In genomic region chr9:112486221-112487007, GRCh38 we compare ENCODE assay signal across 8 cellular contexts. TPM values are rescaled to one million over a fixed set of nuclear protein-coding genes. Genes with fewer than 3 reads are reported as not detected.
DNase-seq lines count a peak whose midpoint lies in the region; ATAC-seq and TF ChIP-seq lines count a peak whose summit lies in the region.

KIAA1958 (plus strand) TSS chr9:112486827; CDS start chr9:112574081, 87,254 bp downstream.

- peak within 1 kb of the TSS; percentile 82 for H3K27ac ChIP-seq in HUES6 (ENCODE audit: low read depth, low read length)

- H3K4me1 ChIP-seq in HUES6 (ENCODE audit: control insufficient read depth, insufficient read depth, low read length), result peaks cover 26% of the 10 kb centered on the region

- peaks cover 41% of the 10 kb centered on the region for H3K4me1 Mint-ChIP-seq in activated T-cell treated with anti-CD3 and anti-CD28 coated beads, Interleukin-2, amount 50 U/mL, for 72 hours (ENCODE audit: low read depth)
- peaks cover 19 to 20% of the 10 kb centered on the region in 2 donors for H3K4me1 Mint-ChIP-seq in natural killer cell

- H3K27ac Mint-ChIP-seq in activated T-cell treated with anti-CD3 and anti-CD28 coated beads, Interleukin-2, amount 50 U/mL, for 72 hours, result peak within 1 kb of the TSS; percentile 91
- H3K27ac Mint-ChIP-seq in natural killer cell, result peak within 1 kb of the TSS; percentile 86 to 91

- peak within 1 kb of the TSS; percentile 98 to 99 for H3K4me3 Mint-ChIP-seq in activated T-cell treated with anti-CD3 and anti-CD28 coated beads, Interleukin-2, amount 50 U/mL, for 72 hours
- peak within 1 kb of the TSS; percentile 98 for H3K4me3 Mint-ChIP-seq in natural killer cell

- no peaks in the 10 kb centered on the region for H3K36me3 ChIP-seq in HUES6 (ENCODE audit: control insufficient read depth, insufficient read depth, low read length)

- TF ChIP-seq CTCF in fibroblast of mammary gland (conservative IDR thresholded peaks at IDR 0.05; ENCODE audit: control insufficient read depth, insufficient read depth, low read depth, low read length) (no peak), natural killer cell (IDR thresholded peaks at IDR 0.05) (no peak)

- no peaks in the 10 kb centered on the region for H3K9me3 ChIP-seq in HUES6 (ENCODE audit: control insufficient read depth, insufficient read depth, low read depth, low read length)

- peak within 1 kb of the TSS; percentile 98 for H3K4me3 ChIP-seq in HUES6 (ENCODE audit: low read depth, low read length)
- peak within 1 kb of the TSS; percentile 75 for H3K4me3 ChIP-seq in fibroblast of mammary gland (ENCODE audit: control insufficient read depth, low read depth, low read length)

- H3K9me3 Mint-ChIP-seq in activated T-cell treated with anti-CD3 and anti-CD28 coated beads, Interleukin-2, amount 50 U/mL, for 72 hours, result no peaks in the 10 kb centered on the region
- H3K9me3 Mint-ChIP-seq in natural killer cell, result no peaks in the 10 kb centered on the region

- H3K36me3 Mint-ChIP-seq in activated T-cell treated with anti-CD3 and anti-CD28 coated beads, Interleukin-2, amount 50 U/mL, for 72 hours (ENCODE audit: insufficient read depth in 2 of 2), result peaks cover 2 to 3% of the 10 kb centered on the region in 2 donors
- no peaks in the 10 kb centered on the region for H3K36me3 Mint-ChIP-seq in natural killer cell

- intact Hi-C loops in natural killer cell (cut with micrococcal nuclease), result loop anchor here (2.0 to 5.0 kb wide), 2 partner anchors 154 to 231 kb away; partner anchors contain the start of genes INIP and PTBP3

- no peaks in the 10 kb centered on the region for H3K27me3 ChIP-seq in HUES6 (ENCODE audit: control insufficient read depth, insufficient read depth, low read length)

- peak; percentile 82 for ATAC-seq in GM21447 (IDR thresholded peaks at IDR 0.05; ENCODE audit: unreplicated experiment)
- peak; percentile 97 to 98 for ATAC-seq in activated T-cell treated with anti-CD3 and anti-CD28 coated beads, Interleukin-2, amount 50 U/mL, for 72 hours (replicated peaks in 1 of 2)
- ATAC-seq in natural killer cell, result peak; percentile 86 to 93 (median 93)

- H3K9ac ChIP-seq in HUES6 (ENCODE audit: low read length), result peak within 1 kb of the TSS; percentile 92

- no peaks in the 10 kb centered on the region for H3K27me3 Mint-ChIP-seq in activated T-cell treated with anti-CD3 and anti-CD28 coated beads, Interleukin-2, amount 50 U/mL, for 72 hours (ENCODE audit: low read depth)
- H3K27me3 Mint-ChIP-seq in natural killer cell (ENCODE audit: low read depth in 2 of 2), result no peaks in the 10 kb centered on the region

- DNase-seq in DMS153 (lab: John Stamatoyannopoulos, UW), result peak; percentile 72
- DNase-seq in OCI-M1 (lab: John Stamatoyannopoulos, UW), result peak; percentile 81
- peak; percentile 92 to 95 for DNase-seq in activated T-cell treated with anti-CD3 and anti-CD28 coated beads, Interleukin-2, amount 50 U/mL, for 72 hours
- peak; percentile 60 for DNase-seq in fibroblast of mammary gland (ENCODE audit: low read depth)
- peak; percentile 69 for DNase-seq in natural killer cell
- DNase-seq in stimulated activated naive CD4-positive, alpha-beta T cell treated with Interleukin-2 at 50 U/mL for 16 hours (lab: John Stamatoyannopoulos, UW), result peak; percentile 76

RNA-seq across cellular contexts. Expression of gene KIAA1958, which starts in this region (rescaled TPM):
- 10 to 100 TPM; 11.2 to 12.9 TPM for total RNA-seq in activated T-cell treated with anti-CD3 and anti-CD28 coated beads, Interleukin-2, amount 50 U/mL, for 72 hours
- total RNA-seq in natural killer cell, result 1 to 10 TPM; 5.4 to 6.1 (median 5.5) TPM

Comparison
In these comparisons a context has a peak if more than half of its experiments do, and no peak if none do; other contexts are left out.
1. Peak in every context shown above with its lines: DNase-seq, ATAC-seq, H3K4me3 ChIP-seq and H3K27ac ChIP-seq.